Comparison of ENCODE assay signal across 9 cellular contexts in genomic region chr7:125670926-125671572, GRCh38.
A peak's percentile ranks its signal among the peaks of the same experiment; 100 is the strongest.
DNase-seq lines count a peak whose midpoint lies in the region; ATAC-seq, FAIRE-seq and TF ChIP-seq lines count a peak whose summit lies in the region.
"Had no signal": no experiment of that assay in that cellular context is flagged by ENCODE, and none has a peak within 500 bp of the region (broad histone marks: within the 10 kb centered on the region; RNA-seq: fewer than 3 reads in every experiment).

No MANE protein-coding gene starts in this region.

- no peaks in the 10 kb centered on the region for H3K36me3 Mint-ChIP-seq in activated T-cell treated with anti-CD3 and anti-CD28 coated beads, Interleukin-2, amount 50 U/mL, for 24 hours (ENCODE audit: low read depth)

- no peak overlapping the region for H3K4me3 Mint-ChIP-seq in activated T-cell treated with anti-CD3 and anti-CD28 coated beads, Interleukin-2, amount 50 U/mL, for 24 hours

- no peaks in the 10 kb centered on the region for H3K9me3 Mint-ChIP-seq in activated T-cell treated with anti-CD3 and anti-CD28 coated beads, Interleukin-2, amount 50 U/mL, for 24 hours

- DNase-seq in heart left ventricle: no peak
- no peak for DNase-seq in right cardiac atrium
- DNase-seq in NCI-H82 treated with DMSO at 0.1 percent for 48 hours (lab: John Stamatoyannopoulos, UW; ENCODE audit: unreplicated experiment): peak; percentile 25
- DNase-seq in fibroblast of the conjunctiva (ENCODE audit: low read depth): peak; percentile 5
- DNase-seq in vagina (ENCODE audit: extremely low spot score in 2 of 2): no peak
- DNase-seq in dedifferentiated amniotic fluid mesenchymal stem cell (ENCODE audit: extremely low spot score): no peak
- DNase-seq in activated T-cell treated with anti-CD3 and anti-CD28 coated beads, Interleukin-2, amount 50 U/mL, for 24 hours: no peak
- no peak for DNase-seq in small intestine
- DNase-seq: activated CD4-positive, alpha-beta T cell treated with anti-CD3 and anti-CD28 coated beads, Interleukin-2, amount 50 U/mL, for 1 hour had no signal

- TF ChIP-seq CTCF in heart left ventricle (IDR thresholded peaks at IDR 0.05) (peak in 11 of 12 donors; percentile 9 to 58 (median 25)), vagina (IDR thresholded peaks at IDR 0.05) (peak in 2 of 3 experiments; percentile 12 to 32)

- H3K4me1 Mint-ChIP-seq in activated T-cell treated with anti-CD3 and anti-CD28 coated beads, Interleukin-2, amount 50 U/mL, for 24 hours (ENCODE audit: low read depth): no peaks in the 10 kb centered on the region

- WGBS in heart left ventricle, 4 donors: 75 to 87% (median 83%) methylated on average over 1 of the region's 1 CpG
- 91% methylated on average over 1 of the region's 1 CpG for WGBS in right cardiac atrium
- WGBS in small intestine, 3 donors: 82 to 83% (median 83%) methylated on average over 1 of the region's 1 CpG

- H3K36me3 ChIP-seq in heart left ventricle (no peaks in the 10 kb centered on the region), vagina (no peaks in the 10 kb centered on the region), small intestine (ENCODE audit: control insufficient read depth in 2 of 2, insufficient read depth in 2 of 2, low read length in 2 of 2) (no peaks in the 10 kb centered on the region)

- no peak for ATAC-seq in heart left ventricle
- no peak for ATAC-seq in right cardiac atrium

- TF ChIP-seq POLR2A in heart left ventricle (IDR thresholded peaks at IDR 0.05) (no peak), vagina (IDR thresholded peaks at IDR 0.05) (no peak)

- H3K27ac Mint-ChIP-seq in activated T-cell treated with anti-CD3 and anti-CD28 coated beads, Interleukin-2, amount 50 U/mL, for 24 hours: no peak overlapping the region

- H3K4me1 ChIP-seq in heart left ventricle: no peaks in the 10 kb centered on the region
- no peaks in the 10 kb centered on the region for H3K4me1 ChIP-seq in right cardiac atrium (ENCODE audit: control insufficient read depth, insufficient read depth, low read length)
- H3K4me1 ChIP-seq in vagina: no peaks in the 10 kb centered on the region
- no peaks in the 10 kb centered on the region for H3K4me1 ChIP-seq in small intestine (ENCODE audit: control insufficient read depth in 2 of 2, insufficient read depth in 1 of 2, low read depth in 1 of 2, low read length in 1 of 2)

- intact Hi-C loops in heart left ventricle (cut with DNase I) (loop anchor here in 5 of 10 donors (2.0 to 10.0 kb wide), 4 partner anchors 609 to 616 kb away; no protein-coding TSS in a partner anchor), right cardiac atrium (cut with DNase I) (no loop called here), vagina (cut with DNase I) (no loop called here)

- no peaks in the 10 kb centered on the region for H3K9me3 ChIP-seq in heart left ventricle
- no peaks in the 10 kb centered on the region for H3K9me3 ChIP-seq in right cardiac atrium (ENCODE audit: control insufficient read depth, low read length)
- H3K9me3 ChIP-seq in vagina: no peaks in the 10 kb centered on the region
- peaks cover 2% of the 10 kb centered on the region for H3K9me3 ChIP-seq in small intestine (ENCODE audit: control insufficient read depth, low read depth)

- H3K4me3 ChIP-seq in heart left ventricle (no peak overlapping the region), right cardiac atrium (ENCODE audit: low read length) (no peak overlapping the region), vagina (no peak overlapping the region), small intestine (ENCODE audit: low read depth in 1 of 2, low read length in 2 of 2) (no peak overlapping the region)

- H3K27ac ChIP-seq in heart left ventricle (no peak overlapping the region), right cardiac atrium (ENCODE audit: low read length) (no peak overlapping the region), vagina (no peak overlapping the region), small intestine (ENCODE audit: low read depth in 1 of 2, low read length in 1 of 2) (no peak overlapping the region)

- H3K27me3 Mint-ChIP-seq in activated T-cell treated with anti-CD3 and anti-CD28 coated beads, Interleukin-2, amount 50 U/mL, for 24 hours: no peaks in the 10 kb centered on the region

- H3K27me3 ChIP-seq in heart left ventricle (no peaks in the 10 kb centered on the region), right cardiac atrium (ENCODE audit: control insufficient read depth, insufficient read depth) (no peaks in the 10 kb centered on the region), vagina (no peaks in the 10 kb centered on the region), small intestine (ENCODE audit: control insufficient read depth in 2 of 2, insufficient read depth in 2 of 2, low read length in 2 of 2) (no peaks in the 10 kb centered on the region)

- no peak for FAIRE-seq in small intestine (lab: Jason Lieb, UNC)

Comparison
In these comparisons a context has a peak if more than half of its experiments do, and no peak if none do; other contexts are left out.
1. DNase-seq: peak in NCI-H82 treated with DMSO at 0.1 percent for 48 hours (single experiment) and fibroblast of the conjunctiva (single experiment); none in heart left ventricle (0 of 5), right cardiac atrium (0 of 3), vagina (0 of 2), dedifferentiated amniotic fluid mesenchymal stem cell (single experiment), activated T-cell treated with anti-CD3 and anti-CD28 coated beads, Interleukin-2, amount 50 U/mL, for 24 hours (single experiment) and small intestine (single experiment).